In the genomic region with DNA sequence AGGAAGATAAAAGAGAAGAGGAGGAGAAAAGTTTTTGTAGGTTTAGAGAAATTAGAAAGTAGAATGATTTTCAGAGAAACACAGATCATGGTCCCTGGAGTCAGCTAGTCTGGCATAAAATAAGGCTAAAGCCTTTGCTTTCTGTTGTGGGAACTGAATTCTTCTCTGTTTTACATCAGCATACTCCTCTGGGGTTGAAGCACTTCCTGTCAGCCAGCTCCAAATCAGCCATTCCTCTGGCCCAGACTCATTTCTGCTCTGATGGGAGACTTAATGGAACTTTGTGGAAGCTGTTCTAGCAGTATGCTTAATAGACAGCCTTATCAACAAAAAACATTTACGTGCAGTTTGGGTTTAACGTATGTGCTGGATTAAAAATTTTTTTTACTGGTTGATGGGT, we compare ENCODE assay signal across 22 cellular contexts.
DNase-seq lines count a peak whose midpoint lies in the region; ATAC-seq and TF ChIP-seq lines count a peak whose summit lies in the region.
"Had no signal": no experiment of that assay in that cellular context is flagged by ENCODE, and none has a peak within 500 bp of the region (broad histone marks: within the 10 kb centered on the region; RNA-seq: fewer than 3 reads in every experiment).

No MANE protein-coding gene starts in this region.

- peak; percentile 31 for DNase-seq in AG08395 (ENCODE audit: low spot score)
- DNase-seq in NCI-H226: peak; percentile 24
- DNase-seq in fibroblast of mammary gland (ENCODE audit: low read depth): peak; percentile 60
- DNase-seq in CD4-positive, alpha-beta T cell: no peak
- no peak for DNase-seq in lower lobe of right lung
- no peak for DNase-seq in activated naive CD4-positive, alpha-beta T cell (lab: John Stamatoyannopoulos, UW)
- DNase-seq: activated B cell treated with CpG ODN at 0.5 μM for 24 hours; activated CD4-positive, alpha-beta memory T cell treated with anti-CD3 and anti-CD28 coated beads, Interleukin-2, amount 10 ng/mL, durations not matched to agents 7 days and 5 days; activated T-cell treated with anti-CD3 and anti-CD28 coated beads, Interleukin-2, amount 50 U/mL, for 1 hour; CD4-positive, CD25-positive, alpha-beta regulatory T cell; head of caudate nucleus; mammary epithelial cell; NCI-H1694; NCI-H2227 treated with DMSO at 0.1 percent for 48 hours; stimulated activated CD4-positive, alpha-beta T cell treated with anti-CD3 and anti-CD28 coated beads, Interleukin-4, amount 100 ng/mL, for 4 hours had no signal

- POLR2A ChIA-PET in CD4-positive, alpha-beta T cell (lab: Charles Lee): no interaction called here

- H3K27ac ChIP-seq in mesodermal cell (ENCODE audit: low read depth, low read length, severe bottlenecking) (peak overlapping the region; percentile 7), lower lobe of right lung (no peak overlapping the region)
- no peak overlapping the region for H3K27ac ChIP-seq in CD4-positive, alpha-beta T cell (ENCODE audit: low read depth, low read length)
- H3K27ac ChIP-seq: A549 had no signal

- H3K27me3 Mint-ChIP-seq in CD4-positive, alpha-beta T cell: no peaks in the 10 kb centered on the region
- H3K27me3 Mint-ChIP-seq: progenitor cell of endocrine pancreas had no signal

- H3K27me3 ChIP-seq in CD4-positive, alpha-beta T cell (ENCODE audit: control insufficient read depth, insufficient read depth, low read length): peaks cover 6% of the 10 kb centered on the region
- H3K27me3 ChIP-seq in lower lobe of right lung (ENCODE audit: low read depth): no peaks in the 10 kb centered on the region

- TF ChIP-seq CTCF in fibroblast of mammary gland (conservative IDR thresholded peaks at IDR 0.05; ENCODE audit: control insufficient read depth, insufficient read depth, low read depth, low read length) (no peak), lower lobe of right lung (IDR thresholded peaks at IDR 0.05) (no peak)
- no peak for TF ChIP-seq CTCF in CD4-positive, alpha-beta T cell (IDR thresholded peaks at IDR 0.05)

- H3K36me3 Mint-ChIP-seq in CD4-positive, alpha-beta T cell (ENCODE audit: low read depth): no peaks in the 10 kb centered on the region
- H3K36me3 Mint-ChIP-seq: activated naive CD4-positive, alpha-beta T cell treated with anti-CD3 and anti-CD28 coated beads, Interleukin-2, amount 50 U/mL, for 24 hours; brain; CD4-positive, CD25-positive, alpha-beta regulatory T cell had no signal

- no peaks in the 10 kb centered on the region for H3K4me1 ChIP-seq in mesodermal cell (ENCODE audit: control insufficient read depth, insufficient read depth, low read length, poor library complexity, severe bottlenecking)
- H3K4me1 ChIP-seq in lower lobe of right lung: no peaks in the 10 kb centered on the region
- H3K4me1 ChIP-seq: A549 had no signal

- no peak overlapping the region for H3K4me3 Mint-ChIP-seq in CD4-positive, alpha-beta T cell
- H3K4me3 Mint-ChIP-seq: activated B cell treated with CpG ODN at 0.5 μM for 24 hours; activated CD4-positive, alpha-beta memory T cell treated with anti-CD3 and anti-CD28 coated beads, Interleukin-2, amount 10 ng/mL, durations not matched to agents 7 days and 5 days; activated naive CD4-positive, alpha-beta T cell treated with anti-CD3 and anti-CD28 coated beads, Interleukin-2, amount 50 U/mL, for 24 hours; brain; CD4-positive, CD25-positive, alpha-beta regulatory T cell had no signal

- no peaks in the 10 kb centered on the region for H3K9me3 Mint-ChIP-seq in CD4-positive, alpha-beta T cell
- H3K9me3 Mint-ChIP-seq: activated B cell treated with CpG ODN at 0.5 μM for 24 hours; activated CD4-positive, alpha-beta memory T cell treated with anti-CD3 and anti-CD28 coated beads, Interleukin-2, amount 10 ng/mL, durations not matched to agents 7 days and 5 days; activated naive CD4-positive, alpha-beta T cell treated with anti-CD3 and anti-CD28 coated beads, Interleukin-2, amount 50 U/mL, for 24 hours had no signal

- 83% methylated on average over 2 of the region's 2 CpGs; no CpG with 5 or more reads in 1 of the 2 experiments for WGBS in mesodermal cell (ENCODE audit: insufficient coverage in 2 of 2), 2 experiments

- H3K9me3 ChIP-seq in mesodermal cell (ENCODE audit: control insufficient read depth, low read length) (no peaks in the 10 kb centered on the region), lower lobe of right lung (no peaks in the 10 kb centered on the region)
- no peaks in the 10 kb centered on the region for H3K9me3 ChIP-seq in CD4-positive, alpha-beta T cell (ENCODE audit: control insufficient read depth, low read length)
- H3K9me3 ChIP-seq: A549 had no signal

- H3K4me3 ChIP-seq in fibroblast of mammary gland (ENCODE audit: control insufficient read depth, low read depth, low read length): no peak overlapping the region
- no peak overlapping the region for H3K4me3 ChIP-seq in mesodermal cell (ENCODE audit: extremely low read depth, insufficient read depth, low read length, poor library complexity, severe bottlenecking)
- no peak overlapping the region for H3K4me3 ChIP-seq in lower lobe of right lung
- H3K4me3 ChIP-seq: A549, K562 had no signal

- intact Hi-C loops in CD4-positive, alpha-beta T cell (cut with DNase I, micrococcal nuclease): no loop called here
- intact Hi-C loops in lower lobe of right lung (cut with DNase I): no loop called here

- H3K36me3 ChIP-seq in mesodermal cell (ENCODE audit: control insufficient read depth, insufficient read depth, low read length) (no peaks in the 10 kb centered on the region), lower lobe of right lung (no peaks in the 10 kb centered on the region)

- H3K4me1 Mint-ChIP-seq in CD4-positive, alpha-beta T cell (ENCODE audit: low read depth): no peaks in the 10 kb centered on the region
- H3K4me1 Mint-ChIP-seq: activated B cell treated with CpG ODN at 0.5 μM for 24 hours; activated CD4-positive, alpha-beta memory T cell treated with anti-CD3 and anti-CD28 coated beads, Interleukin-2, amount 10 ng/mL, durations not matched to agents 7 days and 5 days; activated naive CD4-positive, alpha-beta T cell treated with anti-CD3 and anti-CD28 coated beads, Interleukin-2, amount 50 U/mL, for 24 hours; brain; CD4-positive, CD25-positive, alpha-beta regulatory T cell had no signal

- CTCF ChIA-PET in CD4-positive, alpha-beta T cell (lab: Charles Lee): interaction anchor here (0.9 kb wide), 1 partner anchor 10 kb away, joined by 3 read pairs; no protein-coding TSS in a partner anchor

- no peak for ATAC-seq in GM21423 (IDR thresholded peaks at IDR 0.05; ENCODE audit: unreplicated experiment)
- ATAC-seq in CD4-positive, alpha-beta T cell (ENCODE audit: poor library complexity): no peak
- ATAC-seq in lower lobe of right lung: no peak
- ATAC-seq: A549, K562 had no signal

- no peak overlapping the region for H3K27ac Mint-ChIP-seq in CD4-positive, alpha-beta T cell
- H3K27ac Mint-ChIP-seq: activated B cell treated with CpG ODN at 0.5 μM for 24 hours; activated CD4-positive, alpha-beta memory T cell treated with anti-CD3 and anti-CD28 coated beads, Interleukin-2, amount 10 ng/mL, durations not matched to agents 7 days and 5 days; activated naive CD4-positive, alpha-beta T cell treated with anti-CD3 and anti-CD28 coated beads, Interleukin-2, amount 50 U/mL, for 24 hours; CD4-positive, CD25-positive, alpha-beta regulatory T cell; progenitor cell of endocrine pancreas had no signal

Comparison
In these comparisons a context has a peak if more than half of its experiments do, and no peak if none do; other contexts are left out.
1. DNase-seq: peak in AG08395 (single experiment), NCI-H226 (single experiment) and fibroblast of mammary gland (single experiment); none in CD4-positive, alpha-beta T cell (0 of 10), lower lobe of right lung (single experiment) and activated naive CD4-positive, alpha-beta T cell (0 of 4).